In the genomic region with DNA sequence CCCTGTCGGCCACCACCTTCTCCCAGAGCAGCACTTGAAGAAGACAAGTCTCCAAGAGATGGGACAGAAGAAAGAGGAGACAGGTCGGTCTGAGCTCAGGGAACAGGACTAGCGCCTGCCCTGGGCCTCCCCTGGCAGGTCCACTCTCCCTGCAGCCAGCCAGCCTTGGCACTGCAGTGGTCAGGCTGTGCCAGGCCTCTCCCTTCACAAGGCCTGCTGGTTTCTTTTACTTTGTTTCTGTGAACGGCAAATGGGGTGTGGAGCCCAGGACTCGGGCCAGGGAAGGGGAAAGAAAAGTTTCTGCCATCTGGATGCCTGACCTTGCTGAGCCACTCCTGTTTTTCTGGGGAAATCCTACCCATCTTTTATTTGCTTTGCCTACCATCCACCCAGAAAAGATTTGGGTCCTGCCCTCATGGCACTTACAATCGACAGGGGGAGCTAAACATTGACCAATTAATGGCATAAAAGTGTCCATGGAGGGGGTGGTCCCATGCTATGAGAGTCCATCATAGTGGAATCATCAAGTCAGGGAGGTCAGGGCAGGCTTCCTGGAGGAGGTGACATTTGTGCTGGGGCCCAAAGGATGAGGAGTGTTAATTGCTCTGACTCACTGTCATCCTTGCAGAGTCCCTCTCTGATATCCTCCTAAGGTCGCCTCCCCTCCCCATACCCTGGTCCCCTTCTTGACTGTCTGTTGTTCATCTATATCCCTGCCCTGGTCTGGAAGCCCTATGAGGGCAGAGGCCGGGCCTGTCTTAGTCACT, we compare ENCODE assay signal across 12 cellular contexts.
DNase-seq lines count a peak whose midpoint lies in the region; ATAC-seq and TF ChIP-seq lines count a peak whose summit lies in the region.
"Had no signal": no experiment of that assay in that cellular context is flagged by ENCODE, and none has a peak within 500 bp of the region (broad histone marks: within the 10 kb centered on the region; RNA-seq: fewer than 3 reads in every experiment).

No MANE protein-coding gene starts in this region.

- peaks cover 3% of the 10 kb centered on the region for H3K36me3 Mint-ChIP-seq in effector memory CD8-positive, alpha-beta T cell (ENCODE audit: insufficient read depth)
- H3K36me3 Mint-ChIP-seq in naive B cell = peaks cover 0 to 2% of the 10 kb centered on the region in 2 donors

- no peak overlapping the region for H3K27ac Mint-ChIP-seq in effector memory CD8-positive, alpha-beta T cell
- no peak overlapping the region for H3K27ac Mint-ChIP-seq in naive B cell
- H3K27ac Mint-ChIP-seq: stimulated activated naive CD8-positive, alpha-beta T cell treated with anti-CD3 and anti-CD28 coated beads, Interleukin-15, Interleukin-2, amounts not matched to agents 100 ng/mL and 50 ng/mL, for 24 hours had no signal

- TF ChIP-seq CTCF in right atrium auricular region (IDR thresholded peaks at IDR 0.05) (no peak), vagina (IDR thresholded peaks at IDR 0.05) (no peak), foreskin keratinocyte (conservative IDR thresholded peaks at IDR 0.05) (no peak)

- no peak for TF ChIP-seq POLR2A in vagina (IDR thresholded peaks at IDR 0.05)

- DNase-seq in Right ventricle myocardium superior = peak; percentile 75
- no peak for DNase-seq in right atrium auricular region (ENCODE audit: low spot score)
- no peak for DNase-seq in effector memory CD8-positive, alpha-beta T cell
- DNase-seq in naive B cell = no peak
- no peak for DNase-seq in vagina (ENCODE audit: extremely low spot score in 2 of 2)
- no peak for DNase-seq in foreskin keratinocyte
- no peak for DNase-seq in effector memory CD4-positive, alpha-beta T cell
- DNase-seq in NCI-H2171 (lab: John Stamatoyannopoulos, UW) = no peak
- DNase-seq: mesenchymal stem cell, SJCRH30 had no signal

- ATAC-seq in Right ventricle myocardium superior (ENCODE audit: poor library complexity) (peak; percentile 34), naive B cell (ENCODE audit: low read depth in 2 of 2) (no peak), foreskin keratinocyte (no peak)
- ATAC-seq in effector memory CD8-positive, alpha-beta T cell (replicated peaks) = no peak

- intact Hi-C loops in Right ventricle myocardium superior (cut with DNase I) = no loop called here
- intact Hi-C loops in vagina (cut with DNase I) = loop anchor here (10.0 kb wide), 1 partner anchor 92 kb away; a partner anchor contains a TSS

- no peaks in the 10 kb centered on the region for H3K36me3 ChIP-seq in right atrium auricular region
- no peaks in the 10 kb centered on the region for H3K36me3 ChIP-seq in vagina
- H3K36me3 ChIP-seq in effector memory CD4-positive, alpha-beta T cell (ENCODE audit: control insufficient read depth, insufficient read depth, low read length) = no peaks in the 10 kb centered on the region
- H3K36me3 ChIP-seq: BLaER1 treated with 17β-estradiol and CSF1 and Interleukin-3, amounts not matched to agents 10 nM and 100 nM; SJCRH30 had no signal

- H3K4me1 Mint-ChIP-seq in effector memory CD8-positive, alpha-beta T cell (ENCODE audit: low read depth in 2 of 2) = peaks cover 7 to 8% of the 10 kb centered on the region in 2 donors
- H3K4me1 Mint-ChIP-seq in naive B cell = peaks cover 11 to 22% (median 18%) of the 10 kb centered on the region in 3 donors

- H3K27ac ChIP-seq in right atrium auricular region = peak overlapping the region in 1 of 2 donors; percentile 10
- peak overlapping the region; percentile 74 for H3K27ac ChIP-seq in vagina
- H3K27ac ChIP-seq in foreskin keratinocyte = no peak overlapping the region
- H3K27ac ChIP-seq in effector memory CD4-positive, alpha-beta T cell (ENCODE audit: insufficient read depth, low read length, poor library complexity, severe bottlenecking) = no peak overlapping the region
- H3K27ac ChIP-seq: BLaER1 treated with 17β-estradiol and CSF1 and Interleukin-3, amounts not matched to agents 10 nM and 100 nM; SJCRH30 had no signal

- H3K9me3 Mint-ChIP-seq in effector memory CD8-positive, alpha-beta T cell = no peaks in the 10 kb centered on the region
- peaks cover 0 to 2% (median 0%) of the 10 kb centered on the region in 7 donors for H3K9me3 Mint-ChIP-seq in naive B cell
- H3K9me3 Mint-ChIP-seq: stimulated activated naive CD8-positive, alpha-beta T cell treated with anti-CD3 and anti-CD28 coated beads, Interleukin-15, Interleukin-2, amounts not matched to agents 100 ng/mL and 50 ng/mL, for 24 hours had no signal

- H3K27me3 Mint-ChIP-seq in effector memory CD8-positive, alpha-beta T cell = peaks cover 39 to 76% of the 10 kb centered on the region in 2 donors
- peaks cover 35 to 73% (median 40%) of the 10 kb centered on the region in 3 donors for H3K27me3 Mint-ChIP-seq in naive B cell

- no peaks in the 10 kb centered on the region for H3K9me3 ChIP-seq in right atrium auricular region
- H3K9me3 ChIP-seq in vagina = no peaks in the 10 kb centered on the region
- no peaks in the 10 kb centered on the region for H3K9me3 ChIP-seq in effector memory CD4-positive, alpha-beta T cell (ENCODE audit: control insufficient read depth, low read length)
- H3K9me3 ChIP-seq: BLaER1 treated with 17β-estradiol and CSF1 and Interleukin-3, amounts not matched to agents 10 nM and 100 nM; SJCRH30 had no signal

- peaks cover 0 to 40% of the 10 kb centered on the region in 2 donors for H3K4me1 ChIP-seq in right atrium auricular region
- H3K4me1 ChIP-seq in vagina = peaks cover 47% of the 10 kb centered on the region
- no peaks in the 10 kb centered on the region for H3K4me1 ChIP-seq in foreskin keratinocyte
- peaks cover 13% of the 10 kb centered on the region for H3K4me1 ChIP-seq in effector memory CD4-positive, alpha-beta T cell (ENCODE audit: control insufficient read depth, insufficient read depth, low read length, poor library complexity, severe bottlenecking)

- H3K4me3 Mint-ChIP-seq in effector memory CD8-positive, alpha-beta T cell = peak overlapping the region; percentile 95 to 97
- H3K4me3 Mint-ChIP-seq in naive B cell = peak overlapping the region in 5 of 8 donors; percentile 86 to 95 (median 91)
- H3K4me3 Mint-ChIP-seq: stimulated activated naive CD8-positive, alpha-beta T cell treated with anti-CD3 and anti-CD28 coated beads, Interleukin-15, Interleukin-2, amounts not matched to agents 100 ng/mL and 50 ng/mL, for 24 hours had no signal

- H3K27me3 ChIP-seq in right atrium auricular region (no peaks in the 10 kb centered on the region), vagina (no peaks in the 10 kb centered on the region), foreskin keratinocyte (peaks cover 71% of the 10 kb centered on the region)
- H3K27me3 ChIP-seq in effector memory CD4-positive, alpha-beta T cell (replicated peaks; ENCODE audit: control insufficient read depth, insufficient read depth, low read length, poor library complexity, severe bottlenecking) = peaks cover 7% of the 10 kb centered on the region

- H3K4me3 ChIP-seq in right atrium auricular region (no peak overlapping the region), vagina (peak overlapping the region in 1 of 2 donors; percentile 65)
- no peak overlapping the region for H3K4me3 ChIP-seq in effector memory CD4-positive, alpha-beta T cell (ENCODE audit: insufficient read depth, low read depth, low read length, poor library complexity, severe bottlenecking)
- H3K4me3 ChIP-seq: SJCRH30 had no signal
